ENCODE assay signal across 1 cellular context in the genomic region with DNA sequence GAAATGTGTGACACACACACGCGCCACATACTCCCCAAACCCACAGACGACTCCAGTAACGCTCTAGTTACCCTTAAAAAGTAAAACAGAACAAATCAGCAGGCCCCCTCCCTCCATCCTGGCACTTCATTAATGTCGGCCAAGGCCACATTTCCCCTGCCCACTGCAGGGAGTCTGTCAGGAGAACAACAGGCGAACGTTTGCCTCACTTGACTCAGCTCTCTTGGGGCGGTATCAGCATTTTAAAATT.
TF ChIP-seq lines count a peak whose summit lies in the region.

No MANE protein-coding gene starts in this region.

TF ChIP-seq in HCT116, 20 proteins besides CTCF, POLR2A, EP300 and RAD21 (continued from another document):
- TF ChIP-seq, protein P1, sequence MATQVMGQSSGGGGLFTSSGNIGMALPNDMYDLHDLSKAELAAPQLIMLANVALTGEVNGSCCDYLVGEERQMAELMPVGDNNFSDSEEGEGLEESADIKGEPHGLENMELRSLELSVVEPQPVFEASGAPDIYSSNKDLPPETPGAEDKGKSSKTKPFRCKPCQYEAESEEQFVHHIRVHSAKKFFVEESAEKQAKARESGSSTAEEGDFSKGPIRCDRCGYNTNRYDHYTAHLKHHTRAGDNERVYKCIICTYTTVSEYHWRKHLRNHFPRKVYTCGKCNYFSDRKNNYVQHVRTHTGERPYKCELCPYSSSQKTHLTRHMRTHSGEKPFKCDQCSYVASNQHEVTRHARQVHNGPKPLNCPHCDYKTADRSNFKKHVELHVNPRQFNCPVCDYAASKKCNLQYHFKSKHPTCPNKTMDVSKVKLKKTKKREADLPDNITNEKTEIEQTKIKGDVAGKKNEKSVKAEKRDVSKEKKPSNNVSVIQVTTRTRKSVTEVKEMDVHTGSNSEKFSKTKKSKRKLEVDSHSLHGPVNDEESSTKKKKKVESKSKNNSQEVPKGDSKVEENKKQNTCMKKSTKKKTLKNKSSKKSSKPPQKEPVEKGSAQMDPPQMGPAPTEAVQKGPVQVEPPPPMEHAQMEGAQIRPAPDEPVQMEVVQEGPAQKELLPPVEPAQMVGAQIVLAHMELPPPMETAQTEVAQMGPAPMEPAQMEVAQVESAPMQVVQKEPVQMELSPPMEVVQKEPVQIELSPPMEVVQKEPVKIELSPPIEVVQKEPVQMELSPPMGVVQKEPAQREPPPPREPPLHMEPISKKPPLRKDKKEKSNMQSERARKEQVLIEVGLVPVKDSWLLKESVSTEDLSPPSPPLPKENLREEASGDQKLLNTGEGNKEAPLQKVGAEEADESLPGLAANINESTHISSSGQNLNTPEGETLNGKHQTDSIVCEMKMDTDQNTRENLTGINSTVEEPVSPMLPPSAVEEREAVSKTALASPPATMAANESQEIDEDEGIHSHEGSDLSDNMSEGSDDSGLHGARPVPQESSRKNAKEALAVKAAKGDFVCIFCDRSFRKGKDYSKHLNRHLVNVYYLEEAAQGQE (IDR thresholded peaks at IDR 0.05; ENCODE audit: low read depth), result no peak
- TF ChIP-seq, protein P2, sequence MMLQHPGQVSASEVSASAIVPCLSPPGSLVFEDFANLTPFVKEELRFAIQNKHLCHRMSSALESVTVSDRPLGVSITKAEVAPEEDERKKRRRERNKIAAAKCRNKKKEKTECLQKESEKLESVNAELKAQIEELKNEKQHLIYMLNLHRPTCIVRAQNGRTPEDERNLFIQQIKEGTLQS (IDR thresholded peaks at IDR 0.05), result no peak
